Comparison of ENCODE assay signal across 22 cellular contexts in the genomic region with DNA sequence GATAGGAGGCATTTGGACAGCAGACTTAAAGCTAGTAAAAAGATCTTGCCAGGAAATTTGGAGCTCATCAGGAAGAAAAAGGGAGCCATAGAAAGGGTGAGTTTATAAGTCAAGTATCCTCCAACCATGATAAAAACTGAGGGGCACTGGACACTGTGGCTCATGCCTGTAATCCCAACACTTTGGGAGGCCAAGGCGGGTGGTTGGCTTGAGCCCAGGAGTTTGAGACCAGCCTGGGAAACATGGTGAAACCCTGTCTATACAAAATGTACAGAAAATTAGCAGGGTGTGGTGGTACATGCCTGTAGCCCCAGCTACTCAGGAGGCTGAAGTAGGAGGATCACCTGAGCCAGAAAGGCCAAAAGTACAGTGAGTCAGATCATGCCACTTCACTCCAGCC.
"Had no signal": no experiment of that assay in that cellular context is flagged by ENCODE, and none has a peak within 500 bp of the region (broad histone marks: within the 10 kb centered on the region; RNA-seq: fewer than 3 reads in every experiment).

No MANE protein-coding gene starts in this region.

- H3K4me3 Mint-ChIP-seq: endodermal cell; mesothelial cell of epicardium; natural killer cell; neural progenitor cell; stimulated activated effector memory CD8-positive, alpha-beta T cell treated with anti-CD3 and anti-CD28 coated beads, Interleukin-12 subunit alpha, Interleukin-12 subunit beta, amount 100 ng/mL, for 72 hours; stimulated activated naive CD8-positive, alpha-beta T cell treated with anti-CD3 and anti-CD28 coated beads, Interleukin-15, Interleukin-2, amounts not matched to agents 100 ng/mL and 50 ng/mL, for 24 hours had no signal

- H3K9me3 Mint-ChIP-seq: endodermal cell; mesothelial cell of epicardium; natural killer cell; neural progenitor cell; stimulated activated effector memory CD8-positive, alpha-beta T cell treated with anti-CD3 and anti-CD28 coated beads, Interleukin-12 subunit alpha, Interleukin-12 subunit beta, amount 100 ng/mL, for 72 hours; stimulated activated naive CD8-positive, alpha-beta T cell treated with anti-CD3 and anti-CD28 coated beads, Interleukin-15, Interleukin-2, amounts not matched to agents 100 ng/mL and 50 ng/mL, for 24 hours had no signal

- H3K27me3 Mint-ChIP-seq: stimulated activated naive CD8-positive, alpha-beta T cell treated with anti-CD3 and anti-CD28 coated beads, Interleukin-15, Interleukin-2, amounts not matched to agents 100 ng/mL and 50 ng/mL, for 24 hours had no signal

- ATAC-seq: esophagus mucosa; gastrocnemius medialis; heart right ventricle; natural killer cell; psoas muscle; right lobe of liver; stimulated activated effector memory CD8-positive, alpha-beta T cell treated with anti-CD3 and anti-CD28 coated beads, Interleukin-12 subunit alpha, Interleukin-12 subunit beta, amount 100 ng/mL, for 72 hours; upper lobe of right lung had no signal

- H3K4me2 ChIP-seq: neural progenitor cell had no signal

- H3K4me1 ChIP-seq: gastrocnemius medialis, parathyroid adenoma, psoas muscle, right lobe of liver, upper lobe of right lung, vagina had no signal

- H3K9me3 ChIP-seq: gastrocnemius medialis, heart right ventricle, psoas muscle, right lobe of liver, tibial nerve, upper lobe of right lung, vagina had no signal

- H3K9ac ChIP-seq: neural progenitor cell, parathyroid adenoma had no signal

- H3K27ac Mint-ChIP-seq: endodermal cell, mesothelial cell of epicardium, natural killer cell, neural progenitor cell had no signal

- H2AFZ ChIP-seq: neural progenitor cell, parathyroid adenoma had no signal

- H3K4me3 ChIP-seq: gastrocnemius medialis, heart right ventricle, neural progenitor cell, psoas muscle, right lobe of liver, tibial nerve, upper lobe of right lung, vagina had no signal

- H3K79me2 ChIP-seq: parathyroid adenoma had no signal

- H3K27ac ChIP-seq: gastrocnemius medialis, heart right ventricle, neural progenitor cell, parathyroid adenoma, psoas muscle, right lobe of liver, tibial nerve, upper lobe of right lung, vagina had no signal

- H3K4me1 Mint-ChIP-seq: endodermal cell, mesothelial cell of epicardium, natural killer cell, neural progenitor cell had no signal

- H3K36me3 Mint-ChIP-seq: natural killer cell had no signal

- DNase-seq: dermis blood vessel endothelial cell; endodermal cell; gastrocnemius medialis; heart right ventricle; hypothalamus; kidney glomerular epithelial cell; mammary epithelial cell; natural killer cell; psoas muscle; retina; right lobe of liver; stimulated activated CD4-positive, alpha-beta T cell treated with anti-CD3 and anti-CD28 coated beads, Interleukin-4, amount 100 ng/mL, for 1 hour; stimulated activated CD8-positive, alpha-beta memory T cell treated with anti-CD3 and anti-CD28 coated beads, Interleukin-4, amount 100 ng/mL, for 48 hours; upper lobe of right lung had no signal

- H3K27me3 ChIP-seq: gastrocnemius medialis, heart right ventricle, neural progenitor cell, right lobe of liver, tibial nerve, upper lobe of right lung, vagina had no signal
